26 cellular contexts compared by ENCODE assay signal in genomic region chr22:48796295-48797015, GRCh38.
A peak's percentile ranks its signal among the peaks of the same experiment; 100 is the strongest.
DNase-seq lines count a peak whose midpoint lies in the region; ATAC-seq and TF ChIP-seq lines count a peak whose summit lies in the region.
"Had no signal": no experiment of that assay in that cellular context is flagged by ENCODE, and none has a peak within 500 bp of the region (broad histone marks: within the 10 kb centered on the region; RNA-seq: fewer than 3 reads in every experiment).

No MANE protein-coding gene starts in this region.

- H3K4me2 ChIP-seq in osteoblast (ENCODE audit: insufficient read depth, low read length): no peak overlapping the region

- no peaks in the 10 kb centered on the region for H3K4me1 Mint-ChIP-seq in naive thymus-derived CD4-positive, alpha-beta T cell
- H3K4me1 Mint-ChIP-seq: activated CD4-positive, alpha-beta memory T cell treated with anti-CD3 and anti-CD28 coated beads, Interleukin-2, amount 10 ng/mL, durations not matched to agents 7 days and 5 days; neural crest cell had no signal

- TF ChIP-seq CTCF in osteoblast (IDR thresholded peaks at IDR 0.05; ENCODE audit: extremely low read depth, low read depth, low read length): no peak

- H4K20me1 ChIP-seq in osteoblast (ENCODE audit: insufficient read depth, low read length): no peaks in the 10 kb centered on the region

- intact Hi-C loops in naive thymus-derived CD4-positive, alpha-beta T cell (cut with micrococcal nuclease): no loop called here

- H3K4me1 ChIP-seq in HUES48 (ENCODE audit: control insufficient read depth, insufficient read depth, low read length): peaks cover 10% of the 10 kb centered on the region
- H3K4me1 ChIP-seq in naive thymus-derived CD4-positive, alpha-beta T cell (ENCODE audit: control insufficient read depth in 2 of 2, insufficient read depth in 2 of 2, low read length in 2 of 2): no peaks in the 10 kb centered on the region
- H3K4me1 ChIP-seq in osteoblast (ENCODE audit: insufficient read depth, low read length): no peaks in the 10 kb centered on the region
- H3K4me1 ChIP-seq: esophagus squamous epithelium, heart right ventricle, stomach, thyroid gland had no signal

- no peak overlapping the region for H3K4me3 Mint-ChIP-seq in naive thymus-derived CD4-positive, alpha-beta T cell
- H3K4me3 Mint-ChIP-seq: activated CD4-positive, alpha-beta memory T cell treated with anti-CD3 and anti-CD28 coated beads, Interleukin-2, amount 10 ng/mL, durations not matched to agents 7 days and 5 days; CD4-positive, alpha-beta T cell; neural crest cell had no signal

- no peaks in the 10 kb centered on the region for H3K79me2 ChIP-seq in osteoblast (ENCODE audit: insufficient read depth, low read length)

- peaks cover 0 to 8% (median 0%) of the 10 kb centered on the region in 11 donors for H3K9me3 Mint-ChIP-seq in naive thymus-derived CD4-positive, alpha-beta T cell
- H3K9me3 Mint-ChIP-seq: CD4-positive, alpha-beta T cell had no signal

- no peaks in the 10 kb centered on the region for H3K27me3 ChIP-seq in HUES48 (ENCODE audit: control insufficient read depth, insufficient read depth, low read length)
- no peaks in the 10 kb centered on the region for H3K27me3 ChIP-seq in naive thymus-derived CD4-positive, alpha-beta T cell (ENCODE audit: control insufficient read depth in 2 of 2, insufficient read depth in 2 of 2, low read length in 2 of 2)
- H3K27me3 ChIP-seq in osteoblast (ENCODE audit: insufficient read depth, low read length): no peaks in the 10 kb centered on the region
- H3K27me3 ChIP-seq: thyroid gland had no signal

- CTCF ChIA-PET in naive thymus-derived CD4-positive, alpha-beta T cell (lab: Charles Lee): no interaction called here

- no peak for ATAC-seq in naive thymus-derived CD4-positive, alpha-beta T cell

- no peaks in the 10 kb centered on the region for H3K36me3 Mint-ChIP-seq in naive thymus-derived CD4-positive, alpha-beta T cell

- no peak overlapping the region for H3K4me3 ChIP-seq in HUES48 (ENCODE audit: low read depth, low read length)
- H3K4me3 ChIP-seq in naive thymus-derived CD4-positive, alpha-beta T cell (ENCODE audit: low read length): no peak overlapping the region
- H3K4me3 ChIP-seq in osteoblast (ENCODE audit: insufficient read depth, low read length): no peak overlapping the region
- H3K4me3 ChIP-seq: esophagus squamous epithelium, heart right ventricle, stomach, thyroid gland had no signal

- H3K36me3 ChIP-seq in HUES48 (ENCODE audit: control insufficient read depth, insufficient read depth, low read length) (no peaks in the 10 kb centered on the region), osteoblast (ENCODE audit: insufficient read depth, low read length) (no peaks in the 10 kb centered on the region)
- H3K36me3 ChIP-seq in naive thymus-derived CD4-positive, alpha-beta T cell (ENCODE audit: control insufficient read depth in 2 of 3, insufficient read depth in 3 of 3, low read length in 3 of 3): no peaks in the 10 kb centered on the region
- H3K36me3 ChIP-seq: esophagus squamous epithelium, heart right ventricle, stomach, thyroid gland had no signal

- H3K9me3 ChIP-seq in HUES48 (ENCODE audit: control insufficient read depth, insufficient read depth, low read length) (no peaks in the 10 kb centered on the region), osteoblast (ENCODE audit: low read depth, low read length) (no peaks in the 10 kb centered on the region)
- H3K9me3 ChIP-seq in naive thymus-derived CD4-positive, alpha-beta T cell (ENCODE audit: control insufficient read depth in 2 of 3, low read length in 3 of 3): no peaks in the 10 kb centered on the region
- H3K9me3 ChIP-seq: esophagus squamous epithelium, thyroid gland had no signal

- peak; percentile 43 for DNase-seq in Daoy (ENCODE audit: low read depth)
- peak; percentile 41 for DNase-seq in ecto neural progenitor cell (ENCODE audit: low spot score)
- DNase-seq in mesenteric fat pad (ENCODE audit: low spot score): peak; percentile 85
- no peak for DNase-seq in Kasumi-1 (lab: John Stamatoyannopoulos, UW)
- DNase-seq in naive thymus-derived CD4-positive, alpha-beta T cell: no peak
- DNase-seq in osteoblast (ENCODE audit: insufficient read length, low spot score, missing footprints): no peak
- no peak for DNase-seq in NCI-H1417 (lab: John Stamatoyannopoulos, UW)
- DNase-seq: activated CD4-positive, alpha-beta memory T cell treated with anti-CD3 and anti-CD28 coated beads, Interleukin-2, amount 10 ng/mL, durations not matched to agents 7 days and 5 days; activated CD4-positive, CD25-positive, alpha-beta regulatory T cell treated with anti-CD3 and anti-CD28 coated beads, Interleukin-2, amount 50 U/mL, for 72 hours; activated CD8-positive, alpha-beta memory T cell treated with anti-CD3 and anti-CD28 coated beads, Interleukin-2, amount 50 U/mL, for 48 hours; activated naive CD4-positive, alpha-beta T cell treated with anti-CD3 and anti-CD28 coated beads, Interleukin-2, amount 50 U/mL, for 16 hours; CD4-positive, alpha-beta T cell; esophagus squamous epithelium; heart right ventricle; left cardiac atrium; NCI-H1092; NCI-H2029 treated with DMSO at 0.1 percent for 48 hours; NCI-H2227 treated with DMSO at 0.1 percent for 48 hours; NCI-H526; Right ventricle myocardium superior; stimulated activated CD4-positive, alpha-beta T cell treated with anti-CD3 and anti-CD28 coated beads, Interleukin-2, amount 100 ng/mL, for 48 hours; stomach; thyroid gland had no signal

- no peak overlapping the region for H3K27ac Mint-ChIP-seq in naive thymus-derived CD4-positive, alpha-beta T cell
- H3K27ac Mint-ChIP-seq: activated CD4-positive, alpha-beta memory T cell treated with anti-CD3 and anti-CD28 coated beads, Interleukin-2, amount 10 ng/mL, durations not matched to agents 7 days and 5 days; CD4-positive, alpha-beta T cell had no signal

- peaks cover 0 to 18% (median 0%) of the 10 kb centered on the region in 5 donors for H3K27me3 Mint-ChIP-seq in naive thymus-derived CD4-positive, alpha-beta T cell
- H3K27me3 Mint-ChIP-seq: activated CD4-positive, alpha-beta memory T cell treated with anti-CD3 and anti-CD28 coated beads, Interleukin-2, amount 10 ng/mL, durations not matched to agents 7 days and 5 days; brain; CD4-positive, alpha-beta T cell had no signal

- H2AFZ ChIP-seq in osteoblast (ENCODE audit: low read length): no peak overlapping the region

- POLR2A ChIA-PET in naive thymus-derived CD4-positive, alpha-beta T cell (lab: Charles Lee): no interaction called here

- H3K9ac ChIP-seq in HUES48 (ENCODE audit: low read depth, low read length): no peak overlapping the region

- H3K27ac ChIP-seq in HUES48 (ENCODE audit: low read depth, low read length) (peak overlapping the region; percentile 69), osteoblast (ENCODE audit: low read depth, low read length) (no peak overlapping the region)
- H3K27ac ChIP-seq in naive thymus-derived CD4-positive, alpha-beta T cell (ENCODE audit: low read depth, low read length): no peak overlapping the region
- H3K27ac ChIP-seq: esophagus squamous epithelium, heart right ventricle, stomach, thyroid gland had no signal

Comparison
In these comparisons a context has a peak if more than half of its experiments do, and no peak if none do; other contexts are left out.
1. DNase-seq: peak in Daoy (single experiment), ecto neural progenitor cell (single experiment) and mesenteric fat pad (single experiment); none in Kasumi-1 (0 of 2), naive thymus-derived CD4-positive, alpha-beta T cell (0 of 9), osteoblast (single experiment) and NCI-H1417 (0 of 3).